ENCODE assay signal across 2 cellular contexts in genomic region chr11:129995163-129995562, GRCh38.
TF ChIP-seq lines count a peak whose summit lies in the region.

No MANE protein-coding gene starts in this region.

TF ChIP-seq in GM23338, 12 proteins besides CTCF, POLR2A, EP300 and RAD21 (continued from another document):
- TF ChIP-seq ZNF331 (CRISPR knock-in tag; IDR thresholded peaks at IDR 0.05; ENCODE audit: low read depth) (no peak), ZNF114 (CRISPR knock-in tag; IDR thresholded peaks at IDR 0.05) (no peak), EZH2phosphoT487 (IDR thresholded peaks at IDR 0.05; ENCODE audit: unreplicated experiment) (no peak)

TF ChIP-seq in liver, 16 proteins besides CTCF, POLR2A, EP300 and RAD21 (continued from another document):
- TF ChIP-seq FOXA2 (IDR thresholded peaks at IDR 0.05) (peak; percentile 68), JUND (IDR thresholded peaks at IDR 0.05) (peak in 1 of 2 donors; percentile 16)
- TF ChIP-seq, protein P1, sequence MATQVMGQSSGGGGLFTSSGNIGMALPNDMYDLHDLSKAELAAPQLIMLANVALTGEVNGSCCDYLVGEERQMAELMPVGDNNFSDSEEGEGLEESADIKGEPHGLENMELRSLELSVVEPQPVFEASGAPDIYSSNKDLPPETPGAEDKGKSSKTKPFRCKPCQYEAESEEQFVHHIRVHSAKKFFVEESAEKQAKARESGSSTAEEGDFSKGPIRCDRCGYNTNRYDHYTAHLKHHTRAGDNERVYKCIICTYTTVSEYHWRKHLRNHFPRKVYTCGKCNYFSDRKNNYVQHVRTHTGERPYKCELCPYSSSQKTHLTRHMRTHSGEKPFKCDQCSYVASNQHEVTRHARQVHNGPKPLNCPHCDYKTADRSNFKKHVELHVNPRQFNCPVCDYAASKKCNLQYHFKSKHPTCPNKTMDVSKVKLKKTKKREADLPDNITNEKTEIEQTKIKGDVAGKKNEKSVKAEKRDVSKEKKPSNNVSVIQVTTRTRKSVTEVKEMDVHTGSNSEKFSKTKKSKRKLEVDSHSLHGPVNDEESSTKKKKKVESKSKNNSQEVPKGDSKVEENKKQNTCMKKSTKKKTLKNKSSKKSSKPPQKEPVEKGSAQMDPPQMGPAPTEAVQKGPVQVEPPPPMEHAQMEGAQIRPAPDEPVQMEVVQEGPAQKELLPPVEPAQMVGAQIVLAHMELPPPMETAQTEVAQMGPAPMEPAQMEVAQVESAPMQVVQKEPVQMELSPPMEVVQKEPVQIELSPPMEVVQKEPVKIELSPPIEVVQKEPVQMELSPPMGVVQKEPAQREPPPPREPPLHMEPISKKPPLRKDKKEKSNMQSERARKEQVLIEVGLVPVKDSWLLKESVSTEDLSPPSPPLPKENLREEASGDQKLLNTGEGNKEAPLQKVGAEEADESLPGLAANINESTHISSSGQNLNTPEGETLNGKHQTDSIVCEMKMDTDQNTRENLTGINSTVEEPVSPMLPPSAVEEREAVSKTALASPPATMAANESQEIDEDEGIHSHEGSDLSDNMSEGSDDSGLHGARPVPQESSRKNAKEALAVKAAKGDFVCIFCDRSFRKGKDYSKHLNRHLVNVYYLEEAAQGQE (IDR thresholded peaks at IDR 0.05): no peak
TF ChIP-seq in liver: peak in this region for 5.
